In genomic region chr2:42834161-42834560, GRCh38 we compare ENCODE assay signal across 23 cellular contexts. TPM values are rescaled to one million over a fixed set of nuclear protein-coding genes. Genes with fewer than 3 reads are reported as not detected.
DNase-seq lines count a peak whose midpoint lies in the region; ATAC-seq and TF ChIP-seq lines count a peak whose summit lies in the region.
"Had no signal": no experiment of that assay in that cellular context is flagged by ENCODE, and none has a peak within 500 bp of the region (broad histone marks: within the 10 kb centered on the region; RNA-seq: fewer than 3 reads in every experiment).

No MANE protein-coding gene starts in this region.

- CTCF ChIA-PET in CD8-positive, alpha-beta memory T cell (lab: Charles Lee): no interaction called here

- H2AK5ac ChIP-seq in neuronal stem cell (ENCODE audit: low read depth, low read length): peak overlapping the region; percentile 36

- H4K20me1 ChIP-seq in MM.1S (ENCODE audit: insufficient read depth, low read length): no peaks in the 10 kb centered on the region

- H3K79me2 ChIP-seq in MM.1S (ENCODE audit: low read length): no peaks in the 10 kb centered on the region

- POLR2A ChIA-PET in CD8-positive, alpha-beta memory T cell (lab: Charles Lee): no interaction called here

- H3K18ac ChIP-seq in neuronal stem cell (ENCODE audit: low read length): peak overlapping the region; percentile 25

- no peak for ATAC-seq in left lobe of liver
- ATAC-seq: HCT116, SK-N-SH treated with all-trans-retinoic acid at 6 μM for 48 hours had no signal

- peak overlapping the region; percentile 25 for H2BK12ac ChIP-seq in neuronal stem cell (ENCODE audit: low read length)

- H3K4me3 Mint-ChIP-seq in type B pancreatic cell: no peak overlapping the region
- no peak overlapping the region for H3K4me3 Mint-ChIP-seq in CD8-positive, alpha-beta memory T cell
- H3K4me3 Mint-ChIP-seq: CD4-positive, alpha-beta memory T cell had no signal

- peaks cover 9% of the 10 kb centered on the region for H3K9me3 Mint-ChIP-seq in type B pancreatic cell
- no peaks in the 10 kb centered on the region for H3K9me3 Mint-ChIP-seq in CD8-positive, alpha-beta memory T cell
- H3K9me3 Mint-ChIP-seq: CD4-positive, alpha-beta memory T cell had no signal

- intact Hi-C loops in esophagus squamous epithelium (cut with DNase I): no loop called here

- H2BK120ac ChIP-seq in neuronal stem cell (ENCODE audit: low read depth, low read length): no peak overlapping the region

- DNase-seq in Peyer's patch (peak in 2 of 3 donors; percentile 6 to 36), left lobe of liver (ENCODE audit: low spot score) (peak; percentile 26), neuronal stem cell (ENCODE audit: low spot score) (no peak), type B pancreatic cell (ENCODE audit: extremely low spot score, unreplicated experiment) (peak; percentile 58), tibial nerve (ENCODE audit: low spot score in 2 of 2) (no peak), MM.1S (no peak), esophagus squamous epithelium (lab: John Stamatoyannopoulos, UW) (no peak)
- no peak for DNase-seq in CD8-positive, alpha-beta memory T cell
- DNase-seq: C1 segment of cervical spinal cord; CD4-positive, alpha-beta memory T cell; GOT3; KBM-7; NCI-H2081; NCI-H2227 treated with DMSO at 0.1 percent for 48 hours; NCI-H510A; NCI-H69; SJCRH30 had no signal

- no peaks in the 10 kb centered on the region for H3K79me1 ChIP-seq in neuronal stem cell (ENCODE audit: low read depth, low read length)

- H3K36me3 ChIP-seq in Peyer's patch (no peaks in the 10 kb centered on the region), neuronal stem cell (replicated peaks in 1 of 2; ENCODE audit: control insufficient read depth in 2 of 2, insufficient read depth in 2 of 2, low read length in 2 of 2) (no peaks in the 10 kb centered on the region), tibial nerve (no peaks in the 10 kb centered on the region), MM.1S (replicated peaks; ENCODE audit: insufficient read depth, low read length) (no peaks in the 10 kb centered on the region), esophagus squamous epithelium (no peaks in the 10 kb centered on the region)
- H3K36me3 ChIP-seq in CD8-positive, alpha-beta memory T cell (ENCODE audit: insufficient read depth, low read length): no peaks in the 10 kb centered on the region
- H3K36me3 ChIP-seq: SJCRH30 had no signal

- H3K27ac ChIP-seq in Peyer's patch: no peak overlapping the region
- H3K27ac ChIP-seq in neuronal stem cell (replicated peaks; ENCODE audit: low read length): no peak overlapping the region
- no peak overlapping the region for H3K27ac ChIP-seq in CD8-positive, alpha-beta memory T cell (ENCODE audit: low read depth, low read length)
- H3K27ac ChIP-seq in tibial nerve: no peak overlapping the region
- no peak overlapping the region for H3K27ac ChIP-seq in MM.1S (ENCODE audit: low read length)
- H3K27ac ChIP-seq in esophagus squamous epithelium: no peak overlapping the region
- H3K27ac ChIP-seq: SJCRH30 had no signal

- H2BK15ac ChIP-seq in neuronal stem cell (ENCODE audit: low read length): no peak overlapping the region

- H3K27ac Mint-ChIP-seq in type B pancreatic cell: no peak overlapping the region
- no peak overlapping the region for H3K27ac Mint-ChIP-seq in CD8-positive, alpha-beta memory T cell
- H3K27ac Mint-ChIP-seq: CD4-positive, alpha-beta memory T cell had no signal

- no peaks in the 10 kb centered on the region for H3K9me2 ChIP-seq in MM.1S (replicated peaks; ENCODE audit: insufficient read depth, low read length)

- TF ChIP-seq POLR2A in Peyer's patch (IDR thresholded peaks at IDR 0.05): no peak
- TF ChIP-seq POLR2A in tibial nerve (IDR thresholded peaks at IDR 0.05): no peak
- TF ChIP-seq POLR2A in esophagus squamous epithelium (IDR thresholded peaks at IDR 0.05): no peak

- H3F3A ChIP-seq in MM.1S (ENCODE audit: insufficient read depth, low read length): no peaks in the 10 kb centered on the region

- H3K9me3 ChIP-seq in Peyer's patch: no peaks in the 10 kb centered on the region
- H3K9me3 ChIP-seq in neuronal stem cell (replicated peaks in 1 of 2; ENCODE audit: control insufficient read depth in 2 of 2, insufficient read depth in 1 of 2, low read depth in 1 of 2, low read length in 2 of 2): no peaks in the 10 kb centered on the region
- no peaks in the 10 kb centered on the region for H3K9me3 ChIP-seq in CD8-positive, alpha-beta memory T cell (ENCODE audit: low read length)
- H3K9me3 ChIP-seq in tibial nerve: no peaks in the 10 kb centered on the region
- H3K9me3 ChIP-seq in MM.1S (replicated peaks; ENCODE audit: insufficient read depth, low read length): no peaks in the 10 kb centered on the region
- no peaks in the 10 kb centered on the region for H3K9me3 ChIP-seq in esophagus squamous epithelium
- H3K9me3 ChIP-seq: SJCRH30 had no signal

- H3K4me1 Mint-ChIP-seq in type B pancreatic cell (ENCODE audit: unreplicated experiment): peaks cover 17% of the 10 kb centered on the region
- H3K4me1 Mint-ChIP-seq in CD8-positive, alpha-beta memory T cell: peaks cover under 1 to 1% (median under 1%) of the 10 kb centered on the region in 3 donors

- peak overlapping the region; percentile 12 for H3K23ac ChIP-seq in neuronal stem cell (ENCODE audit: low read depth, low read length, poor library complexity)

- H2AFZ ChIP-seq in neuronal stem cell (ENCODE audit: low read length) (no peak overlapping the region), MM.1S (ENCODE audit: low read length) (no peak overlapping the region)

- H2BK5ac ChIP-seq in neuronal stem cell (ENCODE audit: low read length): no peak overlapping the region

- H3K27me3 ChIP-seq in Peyer's patch: no peaks in the 10 kb centered on the region
- no peaks in the 10 kb centered on the region for H3K27me3 ChIP-seq in neuronal stem cell (ENCODE audit: control insufficient read depth in 3 of 3, insufficient read depth in 3 of 3, low read depth in 1 of 3, low read length in 3 of 3)
- H3K27me3 ChIP-seq in CD8-positive, alpha-beta memory T cell (ENCODE audit: insufficient read depth, low read length, poor library complexity, severe bottlenecking): no peaks in the 10 kb centered on the region
- H3K27me3 ChIP-seq in tibial nerve: no peaks in the 10 kb centered on the region
- no peaks in the 10 kb centered on the region for H3K27me3 ChIP-seq in MM.1S (replicated peaks; ENCODE audit: insufficient read depth, low read length)
- no peaks in the 10 kb centered on the region for H3K27me3 ChIP-seq in esophagus squamous epithelium
- H3K27me3 ChIP-seq: SJCRH30 had no signal

- H3K14ac ChIP-seq in neuronal stem cell (ENCODE audit: low read length): no peak overlapping the region

- H3K4me1 ChIP-seq in Peyer's patch (peaks cover 0 to 7% (median 0%) of the 10 kb centered on the region in 4 donors), neuronal stem cell (ENCODE audit: control insufficient read depth in 2 of 2, insufficient read depth in 1 of 2, low read depth in 1 of 2, low read length in 2 of 2) (peaks cover 0 to 3% of the 10 kb centered on the region in 2 donors), tibial nerve (peaks cover 0 to 27% (median 9%) of the 10 kb centered on the region in 4 donors), MM.1S (ENCODE audit: low read length) (no peaks in the 10 kb centered on the region), esophagus squamous epithelium (peaks cover 1 to 33% (median 19%) of the 10 kb centered on the region in 3 donors)
- H3K4me1 ChIP-seq in CD8-positive, alpha-beta memory T cell (ENCODE audit: insufficient read depth, low read length): no peaks in the 10 kb centered on the region

- no peaks in the 10 kb centered on the region for H3K27me3 Mint-ChIP-seq in type B pancreatic cell
- no peaks in the 10 kb centered on the region for H3K27me3 Mint-ChIP-seq in CD8-positive, alpha-beta memory T cell

- peaks cover 4% of the 10 kb centered on the region for H3K36me3 Mint-ChIP-seq in type B pancreatic cell
- H3K36me3 Mint-ChIP-seq in CD8-positive, alpha-beta memory T cell: peaks cover 0 to 6% (median 2%) of the 10 kb centered on the region in 3 donors
- H3K36me3 Mint-ChIP-seq: CD4-positive, alpha-beta memory T cell had no signal

- no peak overlapping the region for H4K8ac ChIP-seq in neuronal stem cell (ENCODE audit: low read depth, low read length)

- no peak for TF ChIP-seq CTCF in Peyer's patch (IDR thresholded peaks at IDR 0.05)
- no peak for TF ChIP-seq CTCF in type B pancreatic cell (conservative IDR thresholded peaks at IDR 0.05)
- TF ChIP-seq CTCF in tibial nerve (IDR thresholded peaks at IDR 0.05): no peak
- no peak for TF ChIP-seq CTCF in MM.1S (IDR thresholded peaks at IDR 0.05; ENCODE audit: low read length)
- TF ChIP-seq CTCF in esophagus squamous epithelium (IDR thresholded peaks at IDR 0.05): no peak

- TF ChIP-seq EP300 in tibial nerve (IDR thresholded peaks at IDR 0.05): no peak

- H3K9ac ChIP-seq in neuronal stem cell (ENCODE audit: low read depth, low read length, poor library complexity) (no peak overlapping the region), MM.1S (ENCODE audit: low read length) (no peak overlapping the region)

- WGBS in neuronal stem cell (ENCODE audit: extremely low coverage in 2 of 2, insufficient read length in 2 of 2, insufficient replicate concordance in 1 of 2), 2 donors: no CpG with 5 or more reads among the region's 7 CpGs
- WGBS in tibial nerve, 2 donors: 94 to 99% methylated on average over 7 of the region's 7 CpGs
- 89 to 100% methylated on average over 3 to 4 of the region's 7 CpGs for WGBS in esophagus squamous epithelium, 2 donors

- H3K4me2 ChIP-seq in neuronal stem cell (ENCODE audit: insufficient read depth, low read length, poor library complexity, severe bottlenecking): no peak overlapping the region
- H3K4me2 ChIP-seq in MM.1S (ENCODE audit: low read depth, low read length): no peak overlapping the region

- H4K91ac ChIP-seq in neuronal stem cell (ENCODE audit: low read depth, low read length, poor library complexity): no peak overlapping the region

- H3K4ac ChIP-seq in neuronal stem cell (ENCODE audit: low read length): no peak overlapping the region

- H3K4me3 ChIP-seq in Peyer's patch (no peak overlapping the region), neuronal stem cell (ENCODE audit: low read length in 2 of 2) (no peak overlapping the region), tibial nerve (no peak overlapping the region), MM.1S (ENCODE audit: low read length) (no peak overlapping the region), esophagus squamous epithelium (no peak overlapping the region)
- H3K4me3 ChIP-seq in CD8-positive, alpha-beta memory T cell (ENCODE audit: low read length): no peak overlapping the region
- H3K4me3 ChIP-seq: SJCRH30 had no signal

RNA-seq across cellular contexts. Expression of gene HAAO, which starts 41.8 kb away (rescaled TPM):
- 10 to 100 TPM; 15.7 to 96.9 (median 49.7) TPM for total RNA-seq in Peyer's patch
- 188 TPM for total RNA-seq in left lobe of liver
- polyA plus RNA-seq in neuronal stem cell (2013, experiment 1 of 2): 2.1 TPM
- 2.5 TPM for polyA plus RNA-seq in neuronal stem cell (2013, experiment 2 of 2)
- 9.4 and 10.0 TPM in 2 replicates for total RNA-seq in type B pancreatic cell (ENCODE audit: low replicate concordance)
- under 1 TPM; 0.27 to 0.35 TPM for total RNA-seq in CD8-positive, alpha-beta memory T cell
- polyA plus RNA-seq in CD8-positive, alpha-beta memory T cell: not detected
- 10 to 100 TPM in 1 of 4 donors, 1 to 10 TPM in 3; 5.9 to 24.1 (median 7.6) TPM for total RNA-seq in tibial nerve
- total RNA-seq in esophagus squamous epithelium: 10 to 100 TPM in 1 of 4 donors, 1 to 10 TPM in 2, under 1 TPM in 1; 0.61 to 10.5 (median 5.2) TPM
- total RNA-seq: HT-29, LHCN-M2, MCF 10A, OCI-LY7 had no signal

Comparison
In these comparisons a context has a peak if more than half of its experiments do, and no peak if none do; other contexts are left out.
1. DNase-seq: peak in Peyer's patch (2 of 3), left lobe of liver (single experiment) and type B pancreatic cell (single experiment); none in neuronal stem cell (single experiment), CD8-positive, alpha-beta memory T cell (0 of 5), tibial nerve (0 of 2), MM.1S (single experiment) and esophagus squamous epithelium (single experiment).